Comparison of ENCODE assay signal across 6 cellular contexts in genomic region chr3:9290556-9290955, GRCh38.
"Had no signal": no experiment of that assay in that cellular context is flagged by ENCODE, and none has a peak within 500 bp of the region (broad histone marks: within the 10 kb centered on the region; RNA-seq: fewer than 3 reads in every experiment).

No MANE protein-coding gene starts in this region.

- H3K27ac Mint-ChIP-seq: GM23338, H9, IgD-negative memory B cell had no signal

- H3K36me3 Mint-ChIP-seq: IgD-negative memory B cell had no signal

- H3K4me1 Mint-ChIP-seq: IgD-negative memory B cell had no signal

- H3K4me3 ChIP-seq: GM23338 had no signal

- DNase-seq: H9, HCEC 1CT, KBM-7 had no signal

- ATAC-seq: GM23338, HepG2 had no signal

- H3K4me3 Mint-ChIP-seq: GM23338, H9 had no signal

- H3K9me3 Mint-ChIP-seq: GM23338 had no signal
